Comparison of ENCODE assay signal across 1 cellular context in genomic region chr12:113214938-113215400, GRCh38.
TF ChIP-seq lines count a peak whose summit lies in the region.

No MANE protein-coding gene starts in this region.

TF ChIP-seq in K562, 482 proteins besides CTCF, POLR2A, EP300 and RAD21 (continued from another document and continues in another):
- TF ChIP-seq E4F1 (CRISPR knock-in tag; IDR thresholded peaks at IDR 0.05; ENCODE audit: borderline replicate concordance) (no peak), CCAR2 (IDR thresholded peaks at IDR 0.05; ENCODE audit: low read depth, low read length) (no peak), TCF7L2 (IDR thresholded peaks at IDR 0.05; ENCODE audit: low read depth, low read length) (no peak), ZNF174 (CRISPR knock-in tag; IDR thresholded peaks at IDR 0.05) (no peak), DNMT1 (IDR thresholded peaks at IDR 0.05) (no peak), ZNF133 (CRISPR knock-in tag; IDR thresholded peaks at IDR 0.05) (no peak), CREBBP (IDR thresholded peaks at IDR 0.05; ENCODE audit: low read depth, low read length) (no peak), NRF1 (conservative IDR thresholded peaks at IDR 0.05 in 1 of 2, IDR thresholded peaks at IDR 0.05 in 1 of 2) (peak; percentile 29 to 47; a peak in 3 of 4 replicates), ZNF75A (CRISPR knock-in tag; IDR thresholded peaks at IDR 0.05) (no peak), RBM15 (IDR thresholded peaks at IDR 0.05; ENCODE audit: insufficient read depth, low read length) (no peak), PRDM10 (IDR thresholded peaks at IDR 0.05; ENCODE audit: partially characterized antibody) (peak; percentile 62), ARID1B (IDR thresholded peaks at IDR 0.05) (peak; percentile 36; the same call in 1 of the 2 replicates), ZNF212 (CRISPR knock-in tag; IDR thresholded peaks at IDR 0.05) (no peak), SMC3 (conservative IDR thresholded peaks at IDR 0.05; ENCODE audit: insufficient read depth, low read depth, low read length) (no peak), TEAD1 (CRISPR knock-in tag; IDR thresholded peaks at IDR 0.05) (no peak), DIDO1 (tag; IDR thresholded peaks at IDR 0.05; ENCODE audit: low read depth) (no peak), BRD9 (IDR thresholded peaks at IDR 0.05; ENCODE audit: low read depth, partially characterized antibody) (no peak), ZBTB12 (CRISPR knock-in tag; IDR thresholded peaks at IDR 0.05) (no peak), ETV6 (IDR thresholded peaks at IDR 0.05; ENCODE audit: borderline replicate concordance in 1 of 2, low read depth in 2 of 2, low read length in 1 of 2) (peak in 1 of 2 experiments; percentile 52; a peak in 1 of 4 replicates), ETV6 (CRISPR knock-in tag; IDR thresholded peaks at IDR 0.05; ENCODE audit: borderline replicate concordance) (no peak), CHAMP1 (IDR thresholded peaks at IDR 0.05) (no peak), SPI1 (IDR thresholded peaks at IDR 0.05; ENCODE audit: borderline replicate concordance, low read depth, low read length) (0 out of 2 replicates have a peak, but pooled peaks have one; percentile 33), ZFPM2 (CRISPR knock-in tag; IDR thresholded peaks at IDR 0.05) (no peak), XRCC3 (IDR thresholded peaks at IDR 0.05) (no peak), IFI16 (CRISPR knock-in tag; IDR thresholded peaks at IDR 0.05) (no peak), PRPF4 (IDR thresholded peaks at IDR 0.05; ENCODE audit: insufficient read depth, low read depth, low read length, poor library complexity, severe bottlenecking) (no peak), ZNF318 (IDR thresholded peaks at IDR 0.05; ENCODE audit: borderline replicate concordance in 1 of 2, low read depth in 1 of 2) (0 out of 4 replicates have a peak, but pooled peaks of 1 of the 2 experiments have one; percentile 27), EZH2 (IDR thresholded peaks at IDR 0.05; ENCODE audit: borderline replicate concordance, low read depth, low read length) (no peak), LCOR (CRISPR knock-in tag; IDR thresholded peaks at IDR 0.05) (no peak), SRSF3 (IDR thresholded peaks at IDR 0.05; ENCODE audit: insufficient read depth, low read length) (no peak), POLR2H (tag; IDR thresholded peaks at IDR 0.05; ENCODE audit: low read depth) (no peak), SETDB1 (IDR thresholded peaks at IDR 0.05; ENCODE audit: low read length) (no peak), RHOXF2B (CRISPR knock-in tag; conservative IDR thresholded peaks at IDR 0.05) (no peak), SNIP1 (IDR thresholded peaks at IDR 0.05; ENCODE audit: low read depth) (no peak), POLR2AphosphoS2 (IDR thresholded peaks at IDR 0.05; ENCODE audit: low read length) (no peak), GABPA (tag; conservative IDR thresholded peaks at IDR 0.05; ENCODE audit: low read depth) (peak; percentile 79), TAF15 (IDR thresholded peaks at IDR 0.05; ENCODE audit: low read depth, low read length) (no peak), WHSC1 (IDR thresholded peaks at IDR 0.05; ENCODE audit: low read length) (no peak), L3MBTL2 (IDR thresholded peaks at IDR 0.05) (no peak), ARID2 (IDR thresholded peaks at IDR 0.05) (no peak), XRCC5 (IDR thresholded peaks at IDR 0.05; ENCODE audit: low read depth, low read length) (no peak), TARDBP (IDR thresholded peaks at IDR 0.05) (peak; percentile 43; the same call in 1 of the 2 replicates), ZFP91 (CRISPR knock-in tag; IDR thresholded peaks at IDR 0.05) (no peak), ETV1 (tag; conservative IDR thresholded peaks at IDR 0.05; ENCODE audit: low read depth) (peak; percentile 75), ZNF785 (CRISPR knock-in tag; IDR thresholded peaks at IDR 0.05) (no peak), ZNF76 (CRISPR knock-in tag; IDR thresholded peaks at IDR 0.05; ENCODE audit: borderline replicate concordance) (no peak), SIN3B (IDR thresholded peaks at IDR 0.05; ENCODE audit: low read depth) (no peak), NFIX (CRISPR knock-in tag; IDR thresholded peaks at IDR 0.05; ENCODE audit: low read depth) (no peak)
